In the genomic region with DNA sequence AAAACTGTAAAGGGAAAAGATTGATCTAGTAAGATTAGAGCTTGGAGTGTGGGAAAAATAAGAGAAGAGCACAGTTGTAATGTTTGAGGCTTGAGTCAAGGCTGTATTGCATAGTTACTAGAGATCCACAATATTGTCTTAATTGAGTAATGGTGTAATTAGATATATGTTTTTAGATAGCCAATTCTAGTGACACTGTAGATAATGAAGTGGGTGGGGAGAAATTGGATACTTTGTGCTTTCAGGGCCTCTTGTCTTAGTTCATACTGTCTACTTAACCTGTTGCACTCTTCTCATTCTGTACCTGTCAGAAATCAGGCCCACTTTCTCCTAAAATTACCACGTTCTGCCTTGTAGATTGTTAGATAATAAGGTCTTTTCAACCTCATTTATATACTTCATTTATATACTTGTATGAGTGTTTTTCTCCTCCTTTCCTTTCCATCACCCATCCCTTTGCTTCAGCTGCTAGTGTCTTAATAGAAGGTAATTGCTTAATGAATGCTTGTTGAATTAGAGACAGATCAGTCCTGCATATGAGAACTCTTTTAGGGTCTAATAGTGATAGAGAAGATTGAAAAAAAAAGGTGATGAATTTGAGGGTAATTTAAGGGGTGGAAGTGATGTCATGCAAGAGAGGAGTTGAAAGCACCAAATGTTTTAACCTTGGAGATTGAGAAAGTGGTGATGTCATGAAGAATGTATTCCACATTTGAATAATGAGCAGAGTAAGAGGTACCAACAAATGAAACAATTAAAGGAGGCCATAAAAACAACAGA, we compare ENCODE assay signal across 11 cellular contexts. TPM values are rescaled to one million over a fixed set of nuclear protein-coding genes. Genes with fewer than 3 reads are reported as not detected.
DNase-seq lines count a peak whose midpoint lies in the region; ATAC-seq and TF ChIP-seq lines count a peak whose summit lies in the region.
"Had no signal": no experiment of that assay in that cellular context is flagged by ENCODE, and none has a peak within 500 bp of the region (broad histone marks: within the 10 kb centered on the region; RNA-seq: fewer than 3 reads in every experiment).

No MANE protein-coding gene starts in this region.

- H3K4me3 Mint-ChIP-seq in activated CD8-positive, alpha-beta memory T cell treated with anti-CD3 and anti-CD28 coated beads, Interleukin-2, amount 10 ng/mL, durations not matched to agents 7 days and 5 days, result no peak overlapping the region
- H3K4me3 Mint-ChIP-seq in CD14-positive monocyte, result no peak overlapping the region
- H3K4me3 Mint-ChIP-seq: naive thymus-derived CD8-positive, alpha-beta T cell; stimulated activated naive B cell treated with anti-CD40 and anti-IgM and Interleukin-4, amounts not matched to agents 10 μg/mL and 1 μg/mL and 100 μg/mL, for 72 hours had no signal

- H3K4me3 ChIP-seq in foreskin fibroblast (ENCODE audit: low read depth in 1 of 2, low read length in 2 of 2), result no peak overlapping the region
- no peak overlapping the region for H3K4me3 ChIP-seq in tibial artery
- no peak overlapping the region for H3K4me3 ChIP-seq in left lung
- H3K4me3 ChIP-seq: BLaER1 had no signal

- H3K4me1 ChIP-seq in tibial artery (peaks cover 0 to 98% (median 63%) of the 10 kb centered on the region in 4 donors), left lung (peaks cover 0 to 41% of the 10 kb centered on the region in 2 donors)

- H3K27me3 Mint-ChIP-seq in activated CD8-positive, alpha-beta memory T cell treated with anti-CD3 and anti-CD28 coated beads, Interleukin-2, amount 10 ng/mL, durations not matched to agents 7 days and 5 days, result no peaks in the 10 kb centered on the region
- no peaks in the 10 kb centered on the region for H3K27me3 Mint-ChIP-seq in CD14-positive monocyte (ENCODE audit: low read depth in 3 of 3)
- H3K27me3 Mint-ChIP-seq: naive thymus-derived CD8-positive, alpha-beta T cell; stimulated activated naive B cell treated with anti-CD40 and anti-IgM and Interleukin-4, amounts not matched to agents 10 μg/mL and 1 μg/mL and 100 μg/mL, for 72 hours had no signal

- H3K9me3 ChIP-seq in tibial artery (no peaks in the 10 kb centered on the region), left lung (no peaks in the 10 kb centered on the region)
- H3K9me3 ChIP-seq: BLaER1 had no signal

- H3K36me3 ChIP-seq in tibial artery (no peaks in the 10 kb centered on the region), left lung (no peaks in the 10 kb centered on the region)

- peaks cover 2% of the 10 kb centered on the region for H3K36me3 Mint-ChIP-seq in activated CD8-positive, alpha-beta memory T cell treated with anti-CD3 and anti-CD28 coated beads, Interleukin-2, amount 10 ng/mL, durations not matched to agents 7 days and 5 days
- H3K36me3 Mint-ChIP-seq in CD14-positive monocyte, result no peaks in the 10 kb centered on the region
- H3K36me3 Mint-ChIP-seq: naive thymus-derived CD8-positive, alpha-beta T cell had no signal

- peaks cover 32% of the 10 kb centered on the region for H3K4me1 Mint-ChIP-seq in activated CD8-positive, alpha-beta memory T cell treated with anti-CD3 and anti-CD28 coated beads, Interleukin-2, amount 10 ng/mL, durations not matched to agents 7 days and 5 days
- H3K4me1 Mint-ChIP-seq in CD14-positive monocyte, result peaks cover 34% of the 10 kb centered on the region

- H3K27ac ChIP-seq in tibial artery, result peak overlapping the region; percentile 72
- H3K27ac ChIP-seq in left lung, result peak overlapping the region in 1 of 2 donors; percentile 74
- H3K27ac ChIP-seq: BLaER1 had no signal

- peak; percentile 59 for ATAC-seq in activated CD8-positive, alpha-beta memory T cell treated with anti-CD3 and anti-CD28 coated beads, Interleukin-2, amount 10 ng/mL, durations not matched to agents 7 days and 5 days
- ATAC-seq in left lung, result no peak

- no peaks in the 10 kb centered on the region for H3K9me3 Mint-ChIP-seq in activated CD8-positive, alpha-beta memory T cell treated with anti-CD3 and anti-CD28 coated beads, Interleukin-2, amount 10 ng/mL, durations not matched to agents 7 days and 5 days (ENCODE audit: low read depth)
- H3K9me3 Mint-ChIP-seq in CD14-positive monocyte, result no peaks in the 10 kb centered on the region
- H3K9me3 Mint-ChIP-seq: stimulated activated naive B cell treated with anti-CD40 and anti-IgM and Interleukin-4, amounts not matched to agents 10 μg/mL and 1 μg/mL and 100 μg/mL, for 72 hours had no signal

- intact Hi-C loops in tibial artery (cut with DNase I; ENCODE audit: low total_unique reads), result no loop called here
- intact Hi-C loops in CD14-positive monocyte (cut with micrococcal nuclease), result loop anchor here in 1 of 2 donors (5.0 kb wide), 1 partner anchor 33 kb away; the partner anchor contains the start of gene PIK3CA
- intact Hi-C loops in left lung (cut with DNase I), result no loop called here

- H3K27ac Mint-ChIP-seq in activated CD8-positive, alpha-beta memory T cell treated with anti-CD3 and anti-CD28 coated beads, Interleukin-2, amount 10 ng/mL, durations not matched to agents 7 days and 5 days, result no peak overlapping the region
- H3K27ac Mint-ChIP-seq in CD14-positive monocyte, result no peak overlapping the region
- H3K27ac Mint-ChIP-seq: naive thymus-derived CD8-positive, alpha-beta T cell; stimulated activated naive B cell treated with anti-CD40 and anti-IgM and Interleukin-4, amounts not matched to agents 10 μg/mL and 1 μg/mL and 100 μg/mL, for 72 hours had no signal

- CTCF ChIA-PET in activated CD8-positive, alpha-beta memory T cell treated with anti-CD3 and anti-CD28 coated beads, Interleukin-2, amount 10 ng/mL, durations not matched to agents 7 days and 5 days (lab: Charles Lee), result no interaction called here

- no peak for DNase-seq in activated CD8-positive, alpha-beta memory T cell treated with anti-CD3 and anti-CD28 coated beads, Interleukin-2, amount 10 ng/mL, durations not matched to agents 7 days and 5 days
- no peak for DNase-seq in activated CD8-positive, alpha-beta memory T cell treated with anti-CD3 and anti-CD28 coated beads for 24 hours
- DNase-seq in OCI-M1 (lab: John Stamatoyannopoulos, UW) (peak; percentile 40), foreskin fibroblast (peak; percentile 48 to 70), tibial artery (no peak), RKO (ENCODE audit: low spot score) (no peak), CD14-positive monocyte (ENCODE audit: low spot score) (no peak), left lung (no peak)
- DNase-seq: naive thymus-derived CD8-positive, alpha-beta T cell; stimulated activated naive B cell treated with anti-CD40 and anti-IgM and Interleukin-4, amounts not matched to agents 10 μg/mL and 1 μg/mL and 100 μg/mL, for 72 hours had no signal

- TF ChIP-seq CTCF in foreskin fibroblast (IDR thresholded peaks at IDR 0.05; ENCODE audit: low read depth, low read length) (no peak), tibial artery (IDR thresholded peaks at IDR 0.05) (no peak), CD14-positive monocyte (IDR thresholded peaks at IDR 0.05) (no peak), left lung (IDR thresholded peaks at IDR 0.05) (no peak)

- H3K27me3 ChIP-seq in tibial artery, result no peaks in the 10 kb centered on the region
- H3K27me3 ChIP-seq in left lung, result no peaks in the 10 kb centered on the region
- H3K27me3 ChIP-seq: BLaER1 had no signal

RNA-seq across cellular contexts. Expression of gene PIK3CA, which starts 32.0 kb away (rescaled TPM):
- total RNA-seq in activated CD8-positive, alpha-beta memory T cell treated with anti-CD3 and anti-CD28 coated beads, Interleukin-2, amount 10 ng/mL, durations not matched to agents 7 days and 5 days, result 10 to 100 TPM; 18.5 to 19.7 TPM
- 1 to 10 TPM; 9.4 to 9.5 TPM for polyA plus RNA-seq in CD14-positive monocyte
- total RNA-seq in left lung, result 10 to 100 TPM; 25.3 to 29.7 TPM

Comparison
In these comparisons a context has a peak if more than half of its experiments do, and no peak if none do; other contexts are left out.
1. DNase-seq: peak in OCI-M1 (single experiment) and foreskin fibroblast (2 of 2); none in activated CD8-positive, alpha-beta memory T cell treated with anti-CD3 and anti-CD28 coated beads, Interleukin-2, amount 10 ng/mL, durations not matched to agents 7 days and 5 days (single experiment), activated CD8-positive, alpha-beta memory T cell treated with anti-CD3 and anti-CD28 coated beads for 24 hours (single experiment), tibial artery (0 of 2), RKO (single experiment), CD14-positive monocyte (single experiment) and left lung (0 of 2).